ENCODE assay signal across 8 cellular contexts in the genomic region with DNA sequence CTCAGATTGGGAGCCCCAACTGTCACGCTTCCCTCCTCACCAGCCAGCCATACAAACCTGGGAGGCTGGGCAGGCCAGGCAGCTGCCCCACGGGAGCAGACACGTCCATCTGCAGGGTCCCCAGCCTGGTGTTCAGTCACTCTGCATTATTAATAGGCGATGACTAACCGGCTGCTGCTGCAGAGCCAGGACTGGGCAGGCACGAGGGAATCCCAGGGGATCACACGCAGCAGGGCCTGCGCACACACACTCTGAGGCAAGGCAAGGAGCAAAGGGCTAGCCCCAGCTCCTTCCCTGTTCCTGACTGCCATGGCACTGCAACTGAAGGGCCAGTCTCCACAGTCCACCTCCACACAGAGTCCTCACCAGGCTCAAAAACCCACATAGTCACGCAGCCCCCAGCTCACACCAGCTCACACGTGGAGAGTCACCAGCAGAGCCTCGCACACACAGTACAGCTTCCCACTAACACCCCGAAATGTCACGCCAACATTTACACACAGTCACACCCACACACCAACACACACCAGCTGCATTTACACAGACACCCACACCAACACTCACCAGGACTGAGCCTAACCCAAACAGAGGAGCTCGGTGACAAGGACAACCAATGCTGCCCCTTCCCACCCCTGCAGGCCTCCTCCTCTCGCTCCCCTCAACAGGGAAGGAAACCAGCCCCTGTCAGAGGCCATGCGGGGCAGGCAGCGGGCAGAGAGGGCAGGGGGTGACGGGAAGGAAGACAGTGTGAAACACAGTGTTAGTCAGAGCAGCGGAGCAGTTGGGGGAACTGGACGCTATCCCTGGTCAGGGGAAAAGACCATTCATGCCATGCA. TPM values are rescaled to one million over a fixed set of nuclear protein-coding genes. Genes with fewer than 3 reads are reported as not detected.
DNase-seq lines count a peak whose midpoint lies in the region; ATAC-seq and TF ChIP-seq lines count a peak whose summit lies in the region.

No MANE protein-coding gene starts in this region.

- H3K36me3 Mint-ChIP-seq in osteocyte (ENCODE audit: unreplicated experiment): no peaks in the 10 kb centered on the region
- no peaks in the 10 kb centered on the region for H3K36me3 Mint-ChIP-seq in activated CD4-positive, alpha-beta T cell treated with anti-CD3 and anti-CD28 coated beads, Interleukin-2, amount 10 ng/mL, durations not matched to agents 7 days and 5 days (ENCODE audit: low read depth)

- no peak for TF ChIP-seq CTCF in osteocyte (IDR thresholded peaks at IDR 0.05)

- CTCF ChIA-PET in activated CD4-positive, alpha-beta T cell treated with anti-CD3 and anti-CD28 coated beads, Interleukin-2, amount 10 ng/mL, durations not matched to agents 7 days and 5 days (lab: Charles Lee): interaction anchor here (1.1 to 1.2 kb wide), 2 partner anchors 13 to 25 kb away, joined by 3 to 5 read pairs; no protein-coding TSS in a partner anchor

- H3K4me3 Mint-ChIP-seq in osteocyte (ENCODE audit: unreplicated experiment): no peak overlapping the region
- H3K4me3 Mint-ChIP-seq in activated CD4-positive, alpha-beta T cell treated with anti-CD3 and anti-CD28 coated beads, Interleukin-2, amount 10 ng/mL, durations not matched to agents 7 days and 5 days: no peak overlapping the region

- no peak for ATAC-seq in HG02610 (IDR thresholded peaks at IDR 0.05; ENCODE audit: unreplicated experiment)
- ATAC-seq in HG03460 (IDR thresholded peaks at IDR 0.05; ENCODE audit: unreplicated experiment): no peak

- DNase-seq in Daoy (ENCODE audit: low read depth) (peak; percentile 81), NCI-H524 treated with DMSO at 0.1 percent for 48 hours (lab: John Stamatoyannopoulos, UW) (peak; percentile 22), fibroblast of gingiva (ENCODE audit: low read depth) (peak; percentile 91), osteocyte (ENCODE audit: extremely low spot score, unreplicated experiment) (peak; percentile 88)
- no peak for DNase-seq in activated CD4-positive, alpha-beta T cell treated with anti-CD3 and anti-CD28 coated beads, Interleukin-2, amount 10 ng/mL, durations not matched to agents 7 days and 5 days
- no peak for DNase-seq in activated CD4-positive, CD25-positive, alpha-beta regulatory T cell treated with anti-CD3 and anti-CD28 coated beads, Interleukin-2, amount 50 U/mL, for 72 hours

- H3K27me3 Mint-ChIP-seq in osteocyte (ENCODE audit: unreplicated experiment): peaks cover 65% of the 10 kb centered on the region
- H3K27me3 Mint-ChIP-seq in activated CD4-positive, alpha-beta T cell treated with anti-CD3 and anti-CD28 coated beads, Interleukin-2, amount 10 ng/mL, durations not matched to agents 7 days and 5 days: peaks cover 45% of the 10 kb centered on the region

- H3K27ac Mint-ChIP-seq in osteocyte (ENCODE audit: unreplicated experiment): peak overlapping the region; percentile 62
- H3K27ac Mint-ChIP-seq in activated CD4-positive, alpha-beta T cell treated with anti-CD3 and anti-CD28 coated beads, Interleukin-2, amount 10 ng/mL, durations not matched to agents 7 days and 5 days: no peak overlapping the region

- POLR2A ChIA-PET in activated CD4-positive, alpha-beta T cell treated with anti-CD3 and anti-CD28 coated beads, Interleukin-2, amount 10 ng/mL, durations not matched to agents 7 days and 5 days (lab: Charles Lee): no interaction called here

- H3K4me1 Mint-ChIP-seq in osteocyte (ENCODE audit: unreplicated experiment): peaks cover 12% of the 10 kb centered on the region
- no peaks in the 10 kb centered on the region for H3K4me1 Mint-ChIP-seq in activated CD4-positive, alpha-beta T cell treated with anti-CD3 and anti-CD28 coated beads, Interleukin-2, amount 10 ng/mL, durations not matched to agents 7 days and 5 days

- no peaks in the 10 kb centered on the region for H3K9me3 Mint-ChIP-seq in osteocyte (ENCODE audit: unreplicated experiment)
- H3K9me3 Mint-ChIP-seq in activated CD4-positive, alpha-beta T cell treated with anti-CD3 and anti-CD28 coated beads, Interleukin-2, amount 10 ng/mL, durations not matched to agents 7 days and 5 days: no peaks in the 10 kb centered on the region

RNA-seq across cellular contexts. Expression of gene NRXN2, which starts 47.4 kb away (rescaled TPM):
- total RNA-seq in Daoy (2014; rRNA removed; shearing (Covaris generic)): 0.15 and 20.9 TPM in 2 replicates
- total RNA-seq in osteocyte: 2.6 and 2.7 TPM in 2 replicates
- total RNA-seq in activated CD4-positive, alpha-beta T cell treated with anti-CD3 and anti-CD28 coated beads, Interleukin-2, amount 10 ng/mL, durations not matched to agents 7 days and 5 days: under 1 TPM; 0.07 to 0.15 TPM

Comparison
In these comparisons a context has a peak if more than half of its experiments do, and no peak if none do; other contexts are left out.
1. DNase-seq: peak in Daoy (single experiment), NCI-H524 treated with DMSO at 0.1 percent for 48 hours (single experiment), fibroblast of gingiva (single experiment) and osteocyte (single experiment); none in activated CD4-positive, alpha-beta T cell treated with anti-CD3 and anti-CD28 coated beads, Interleukin-2, amount 10 ng/mL, durations not matched to agents 7 days and 5 days (single experiment) and activated CD4-positive, CD25-positive, alpha-beta regulatory T cell treated with anti-CD3 and anti-CD28 coated beads, Interleukin-2, amount 50 U/mL, for 72 hours (single experiment).